ENCODE assay signal across 26 cellular contexts in the genomic region with DNA sequence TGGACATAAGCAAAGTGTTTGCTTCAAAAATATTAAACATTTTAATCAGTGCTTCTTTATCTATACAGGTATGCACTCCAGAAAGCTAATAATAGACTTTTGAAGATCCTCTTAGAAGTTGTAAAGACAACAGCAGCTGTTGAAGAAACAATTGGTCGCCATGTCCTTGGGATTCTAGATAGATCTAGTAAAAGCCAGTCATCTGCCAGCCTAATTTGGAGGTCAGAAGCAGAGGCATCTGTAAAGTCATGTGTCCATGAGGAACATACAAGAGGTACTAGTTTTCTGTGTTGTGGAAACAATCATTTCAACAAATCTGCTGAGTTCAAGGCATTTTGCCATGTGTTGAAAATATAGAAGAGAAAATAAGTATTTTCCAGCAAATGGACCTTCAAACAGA.
DNase-seq lines count a peak whose midpoint lies in the region; ATAC-seq and TF ChIP-seq lines count a peak whose summit lies in the region.
"Had no signal": no experiment of that assay in that cellular context is flagged by ENCODE, and none has a peak within 500 bp of the region (broad histone marks: within the 10 kb centered on the region; RNA-seq: fewer than 3 reads in every experiment).

No MANE protein-coding gene starts in this region.

- H3K9ac ChIP-seq in skeletal muscle tissue (ENCODE audit: low read depth in 1 of 3, low read length in 3 of 3) = no peak overlapping the region
- H3K9ac ChIP-seq: BLaER1 treated with 17β-estradiol and CSF1 and Interleukin-3, amounts not matched to agents 10 nM and 100 nM; GM23248 had no signal

- no peak overlapping the region for H3K4me3 Mint-ChIP-seq in activated CD4-positive, alpha-beta memory T cell treated with anti-CD3 and anti-CD28 coated beads for 36 hours
- H3K4me3 Mint-ChIP-seq: CD4-positive, alpha-beta T cell; HFFc6 had no signal

- intact Hi-C loops in left cardiac atrium (cut with DNase I) = loop anchor here in 1 of 2 donors (10.0 kb wide), 1 partner anchor 160 kb away; a partner anchor contains a TSS
- intact Hi-C loops in activated CD4-positive, alpha-beta memory T cell treated with anti-CD3 and anti-CD28 coated beads for 36 hours (cut with micrococcal nuclease) = no loop called here

- H3K27ac ChIP-seq in cardiac muscle cell (peak overlapping the region; percentile 87), caudate nucleus (ENCODE audit: low read depth, low read length) (peak overlapping the region; percentile 26), skeletal muscle tissue (ENCODE audit: low read depth, low read length) (peak overlapping the region; percentile 95)
- H3K27ac ChIP-seq: A549, GM23248, SJSA1 had no signal

- H3K4me3 ChIP-seq in cardiac muscle cell (no peak overlapping the region), skeletal muscle tissue (ENCODE audit: low read length in 3 of 3) (no peak overlapping the region)
- H3K4me3 ChIP-seq: A549; BLaER1 treated with 17β-estradiol and CSF1 and Interleukin-3, amounts not matched to agents 10 nM and 100 nM; GM23248; HAP-1; SJSA1 had no signal

- H3K36me3 ChIP-seq in cardiac muscle cell = peaks cover 44% of the 10 kb centered on the region
- peaks cover 9 to 34% (median 27%) of the 10 kb centered on the region in 3 donors for H3K36me3 ChIP-seq in skeletal muscle tissue (ENCODE audit: control insufficient read depth in 3 of 3, insufficient read depth in 3 of 3, low read length in 3 of 3)

- ATAC-seq in left cardiac atrium = no peak
- ATAC-seq: A549, PC-3 had no signal

- DNase-seq in cardiac muscle cell (ENCODE audit: low read depth in 1 of 2, low spot score in 1 of 2) (no peak), left cardiac atrium (no peak), LHCN-M2 (ENCODE audit: low read depth) (peak; percentile 15), caudate nucleus (lab: John Stamatoyannopoulos, UW) (no peak), islet precursor cell (no peak), putamen (ENCODE audit: low spot score) (no peak)
- no peak for DNase-seq in activated CD4-positive, alpha-beta memory T cell treated with anti-CD3 and anti-CD28 coated beads for 36 hours
- DNase-seq: AML-193; CD4-positive, alpha-beta T cell; GM23248; HFFc6; KBM-7; MM.1S; NCI-H1092; NCI-H1417 treated with DMSO at 0.1 percent for 48 hours; NCI-H1694 treated with DMSO at 0.1 percent for 48 hours; NCI-H2081; NCI-H2171 treated with DMSO at 0.1 percent for 48 hours; NCI-H345; NCI-H510A treated with DMSO at 0.1 percent for 48 hours; PC-3 had no signal

- H3K27me3 Mint-ChIP-seq in activated CD4-positive, alpha-beta memory T cell treated with anti-CD3 and anti-CD28 coated beads for 36 hours = no peaks in the 10 kb centered on the region
- H3K27me3 Mint-ChIP-seq: CD4-positive, alpha-beta T cell had no signal

- no peak for TF ChIP-seq CTCF in cardiac muscle cell (IDR thresholded peaks at IDR 0.05; ENCODE audit: low read depth, low read length)

- H3K27ac Mint-ChIP-seq in activated CD4-positive, alpha-beta memory T cell treated with anti-CD3 and anti-CD28 coated beads for 36 hours = no peak overlapping the region
- H3K27ac Mint-ChIP-seq: CD4-positive, alpha-beta T cell; HFFc6 had no signal

- H3K27me3 ChIP-seq in cardiac muscle cell (no peaks in the 10 kb centered on the region), skeletal muscle tissue (ENCODE audit: control insufficient read depth in 3 of 3, insufficient read depth in 3 of 3, low read length in 3 of 3) (no peaks in the 10 kb centered on the region)
- H3K27me3 ChIP-seq: BLaER1 treated with 17β-estradiol and CSF1 and Interleukin-3, amounts not matched to agents 10 nM and 100 nM; SJSA1 had no signal

- POLR2A ChIA-PET in activated CD4-positive, alpha-beta memory T cell treated with anti-CD3 and anti-CD28 coated beads for 36 hours (lab: Charles Lee) = no interaction called here

- peaks cover 36% of the 10 kb centered on the region for H3K36me3 Mint-ChIP-seq in activated CD4-positive, alpha-beta memory T cell treated with anti-CD3 and anti-CD28 coated beads for 36 hours

- no peaks in the 10 kb centered on the region for H3K9me3 ChIP-seq in cardiac muscle cell (ENCODE audit: low read depth)
- no peaks in the 10 kb centered on the region for H3K9me3 ChIP-seq in skeletal muscle tissue (ENCODE audit: control insufficient read depth in 3 of 3, low read length in 3 of 3)
- H3K9me3 ChIP-seq: A549, HAP-1, SJSA1 had no signal

- H3K9me3 Mint-ChIP-seq in activated CD4-positive, alpha-beta memory T cell treated with anti-CD3 and anti-CD28 coated beads for 36 hours = no peaks in the 10 kb centered on the region
- H3K9me3 Mint-ChIP-seq: CD4-positive, alpha-beta T cell; HFFc6 had no signal

- no peaks in the 10 kb centered on the region for H3K4me1 Mint-ChIP-seq in activated CD4-positive, alpha-beta memory T cell treated with anti-CD3 and anti-CD28 coated beads for 36 hours (ENCODE audit: low read depth)

- CTCF ChIA-PET in activated CD4-positive, alpha-beta memory T cell treated with anti-CD3 and anti-CD28 coated beads for 36 hours (lab: Charles Lee) = no interaction called here

- H3K4me1 ChIP-seq in cardiac muscle cell (ENCODE audit: low read depth) = peaks cover 47% of the 10 kb centered on the region
- H3K4me1 ChIP-seq in skeletal muscle tissue (ENCODE audit: control insufficient read depth in 3 of 3, insufficient read depth in 3 of 3, low read length in 3 of 3) = peaks cover 0 to 17% (median 7%) of the 10 kb centered on the region in 3 donors
- H3K4me1 ChIP-seq: HAP-1, SJSA1 had no signal

Comparison
In these comparisons a context has a peak if more than half of its experiments do, and no peak if none do; other contexts are left out.
1. H3K27ac ChIP-seq: peak in every context shown above with its lines; median percentile 95 in skeletal muscle tissue; 87 in cardiac muscle cell; 26 in caudate nucleus.